ENCODE assay signal across 9 cellular contexts in the genomic region with DNA sequence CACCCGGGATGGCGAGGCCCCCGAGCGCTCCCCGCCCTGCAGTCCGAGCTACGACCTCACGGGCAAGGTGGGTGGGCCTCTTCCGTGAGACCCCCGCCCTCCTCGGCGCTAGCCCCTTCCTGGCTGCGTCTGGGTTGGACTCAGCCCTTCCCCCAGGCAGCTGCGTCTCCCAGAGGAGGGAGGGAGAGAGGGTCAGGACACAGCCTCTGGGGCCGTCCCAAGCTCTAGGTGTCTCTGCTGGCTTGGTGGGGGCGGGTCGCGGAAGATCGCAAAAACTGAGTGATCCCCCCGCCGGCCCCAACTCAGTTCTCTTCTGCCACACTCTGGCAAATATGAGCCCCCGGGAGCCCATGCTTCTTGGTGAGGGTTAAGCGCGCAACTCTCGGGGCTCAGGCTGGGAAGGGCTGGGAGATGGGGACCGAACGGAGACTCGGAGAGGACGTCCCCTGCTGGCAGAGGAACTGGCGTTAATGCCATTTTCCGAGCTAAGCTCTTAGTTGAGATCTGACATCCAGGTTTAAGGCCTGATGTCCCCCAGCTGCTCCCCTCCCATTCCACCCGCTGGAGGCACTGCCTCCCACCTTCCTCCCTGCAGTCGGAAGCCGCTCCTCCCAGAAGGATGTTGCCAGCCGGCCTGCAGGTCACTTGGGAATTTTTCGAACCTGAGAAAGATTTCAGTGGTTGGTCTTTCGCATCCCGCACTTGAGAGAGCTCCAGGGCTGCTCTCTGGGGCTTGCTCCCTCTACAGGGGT. TPM values are rescaled to one million over a fixed set of nuclear protein-coding genes. Genes with fewer than 3 reads are reported as not detected.
DNase-seq lines count a peak whose midpoint lies in the region; ATAC-seq and TF ChIP-seq lines count a peak whose summit lies in the region.
"Had no signal": no experiment of that assay in that cellular context is flagged by ENCODE, and none has a peak within 500 bp of the region (broad histone marks: within the 10 kb centered on the region; RNA-seq: fewer than 3 reads in every experiment).

No MANE protein-coding gene starts in this region.

- H3K4me1 Mint-ChIP-seq in activated CD4-positive, alpha-beta T cell treated with anti-CD3 and anti-CD28 coated beads, Interleukin-2, amount 10 ng/mL, durations not matched to agents 24 days and 14 days = peaks cover 58% of the 10 kb centered on the region

- no peak for ATAC-seq in HG03520 (IDR thresholded peaks at IDR 0.05; ENCODE audit: unreplicated experiment)
- ATAC-seq in GM18873 (IDR thresholded peaks at IDR 0.05; ENCODE audit: low FRiP score, unreplicated experiment) = no peak

- WGBS in ovary, 3 donors = 1 to 4% (median 4%) methylated on average over 25 to 38 of the region's 38 CpGs

- H3F3A ChIP-seq in DOHH2 (ENCODE audit: control insufficient read depth, insufficient read depth) = peaks cover 11% of the 10 kb centered on the region

- peak overlapping the region; percentile 80 for H3K27ac Mint-ChIP-seq in activated CD4-positive, alpha-beta T cell treated with anti-CD3 and anti-CD28 coated beads, Interleukin-2, amount 10 ng/mL, durations not matched to agents 24 days and 14 days

- H4K20me1 ChIP-seq in DOHH2 (ENCODE audit: control insufficient read depth, insufficient read depth, low read depth, low read length) = no peaks in the 10 kb centered on the region

- no peaks in the 10 kb centered on the region for H3K36me3 Mint-ChIP-seq in activated CD4-positive, alpha-beta T cell treated with anti-CD3 and anti-CD28 coated beads, Interleukin-2, amount 10 ng/mL, durations not matched to agents 24 days and 14 days (ENCODE audit: low read depth)

- H3K9me2 ChIP-seq in DOHH2 (replicated peaks; ENCODE audit: control insufficient read depth, low read length) = no peaks in the 10 kb centered on the region

- peak overlapping the region; percentile 78 for H3K4me2 ChIP-seq in DOHH2 (ENCODE audit: low read length)

- no peaks in the 10 kb centered on the region for H3K36me3 ChIP-seq in DOHH2 (ENCODE audit: control insufficient read depth, low read length)
- no peaks in the 10 kb centered on the region for H3K36me3 ChIP-seq in ovary

- DNase-seq in Kasumi-1 (lab: John Stamatoyannopoulos, UW) (peak; percentile 78 to 81), fibroblast of mammary gland (ENCODE audit: low read depth) (peak; percentile 9), ovary (peak in 1 of 5 donors; percentile 16), DMS153 (lab: John Stamatoyannopoulos, UW) (no peak)
- DNase-seq in activated CD4-positive, alpha-beta T cell treated with anti-CD3 and anti-CD28 coated beads, Interleukin-2, amount 10 ng/mL, durations not matched to agents 24 days and 14 days = peak; percentile 85

- H3K27me3 ChIP-seq in DOHH2 (ENCODE audit: control insufficient read depth, low read length) = 0 out of 2 replicates have a peak, but pooled peaks cover 6% of the 10 kb centered on the region
- H3K27me3 ChIP-seq in ovary = no peaks in the 10 kb centered on the region

- peaks cover 10% of the 10 kb centered on the region for H3K27me3 Mint-ChIP-seq in activated CD4-positive, alpha-beta T cell treated with anti-CD3 and anti-CD28 coated beads, Interleukin-2, amount 10 ng/mL, durations not matched to agents 24 days and 14 days

- no peaks in the 10 kb centered on the region for H3K79me2 ChIP-seq in DOHH2 (ENCODE audit: control insufficient read depth, low read length)

- H3K9me3 Mint-ChIP-seq in activated CD4-positive, alpha-beta T cell treated with anti-CD3 and anti-CD28 coated beads, Interleukin-2, amount 10 ng/mL, durations not matched to agents 24 days and 14 days = no peaks in the 10 kb centered on the region

- H3K9me3 ChIP-seq in DOHH2 (ENCODE audit: control insufficient read depth, insufficient read depth, low read length) (peaks cover 2% of the 10 kb centered on the region; the same call in 1 of the 2 replicates), ovary (no peaks in the 10 kb centered on the region)

- peaks cover 65% of the 10 kb centered on the region for H3K4me1 ChIP-seq in DOHH2 (ENCODE audit: control insufficient read depth, low read length)
- H3K4me1 ChIP-seq in ovary (ENCODE audit: insufficient read depth) = peaks cover 12% of the 10 kb centered on the region

- no peak for TF ChIP-seq EP300 in ovary (IDR thresholded peaks at IDR 0.05)

- intact Hi-C loops in activated CD4-positive, alpha-beta T cell treated with anti-CD3 and anti-CD28 coated beads, Interleukin-2, amount 10 ng/mL, durations not matched to agents 24 days and 14 days (cut with micrococcal nuclease) = loop anchor here (1.0 kb wide), 2 partner anchors 11 to 80 kb away; a partner anchor contains a TSS
- intact Hi-C loops in ovary (cut with DNase I) = no loop called here

- peak overlapping the region; percentile 67 for H3K4me3 ChIP-seq in DOHH2 (ENCODE audit: low read length)
- no peak overlapping the region for H3K4me3 ChIP-seq in fibroblast of mammary gland (ENCODE audit: control insufficient read depth, low read depth, low read length)
- H3K4me3 ChIP-seq in ovary = peak overlapping the region; percentile 26

- H3K4me3 Mint-ChIP-seq in activated CD4-positive, alpha-beta T cell treated with anti-CD3 and anti-CD28 coated beads, Interleukin-2, amount 10 ng/mL, durations not matched to agents 24 days and 14 days = peak overlapping the region; percentile 89

- H3K27ac ChIP-seq in DOHH2 (ENCODE audit: low read depth, low read length) (peak overlapping the region; percentile 49), ovary (no peak overlapping the region)

- TF ChIP-seq POLR2A in ovary (IDR thresholded peaks at IDR 0.05) = no peak

- TF ChIP-seq CTCF in DOHH2 (IDR thresholded peaks at IDR 0.05; ENCODE audit: low read depth, low read length, poor library complexity, severe bottlenecking) = peak; percentile 66
- TF ChIP-seq CTCF in fibroblast of mammary gland (conservative IDR thresholded peaks at IDR 0.05; ENCODE audit: control insufficient read depth, insufficient read depth, low read depth, low read length) = peak; percentile 24
- peak in 1 of 3 donors; percentile 11 for TF ChIP-seq CTCF in ovary (IDR thresholded peaks at IDR 0.05)

RNA-seq across cellular contexts. Expression of a gene that starts 0.4 kb away (rescaled TPM):
- 5.5 and 7.5 TPM in 2 replicates for total RNA-seq in activated CD4-positive, alpha-beta T cell treated with anti-CD3 and anti-CD28 coated beads, Interleukin-2, amount 10 ng/mL, durations not matched to agents 24 days and 14 days
- under 1 TPM in 5 of 7 donors, not detected in 2; 0.45 to 0.72 (median 0.57) TPM for total RNA-seq in ovary
- polyA plus RNA-seq in ovary = 1 to 10 TPM in 1 of 2 donors, under 1 TPM in 1; 0.58 to 2.4 TPM

RNA-seq across cellular contexts. Expression of a gene that starts 11.0 kb away (rescaled TPM):
- total RNA-seq in activated CD4-positive, alpha-beta T cell treated with anti-CD3 and anti-CD28 coated beads, Interleukin-2, amount 10 ng/mL, durations not matched to agents 24 days and 14 days = 134 and 138 TPM in 2 replicates
- total RNA-seq in ovary = 100 to 1,000 TPM in 1 of 7 donors, 10 to 100 TPM in 6; 12.1 to 101 (median 21.7) TPM
- polyA plus RNA-seq in ovary = 10 to 100 TPM; 13.9 to 21.0 TPM

RNA-seq across cellular contexts. Expression of a gene that starts 24.8 kb away (rescaled TPM):
- total RNA-seq in activated CD4-positive, alpha-beta T cell treated with anti-CD3 and anti-CD28 coated beads, Interleukin-2, amount 10 ng/mL, durations not matched to agents 24 days and 14 days = not detected in 2 replicates
- total RNA-seq in ovary = 1 to 10 TPM in 2 of 7 donors, under 1 TPM in 4, not detected in 1; 0.23 to 3.9 (median 0.34) TPM
- 1 to 10 TPM in 1 of 2 donors, under 1 TPM in 1; 0.36 to 2.6 TPM for polyA plus RNA-seq in ovary
- total RNA-seq: T-helper 2 cell treated with Interferon-gamma antibody and Interleukin-4, amounts not matched to agents 100 ng/mL and 5 ng/mL, for 36 hours had no signal

RNA-seq across cellular contexts. Expression of a gene that starts 38.7 kb away (rescaled TPM):
- total RNA-seq in activated CD4-positive, alpha-beta T cell treated with anti-CD3 and anti-CD28 coated beads, Interleukin-2, amount 10 ng/mL, durations not matched to agents 24 days and 14 days = 62.7 and 67.6 TPM in 2 replicates
- total RNA-seq in ovary = 10 to 100 TPM; 24.7 to 87.0 (median 56.8) TPM
- polyA plus RNA-seq in ovary = 10 to 100 TPM; 19.7 to 44.8 TPM
